ENCODE assay signal across 17 cellular contexts in the genomic region with DNA sequence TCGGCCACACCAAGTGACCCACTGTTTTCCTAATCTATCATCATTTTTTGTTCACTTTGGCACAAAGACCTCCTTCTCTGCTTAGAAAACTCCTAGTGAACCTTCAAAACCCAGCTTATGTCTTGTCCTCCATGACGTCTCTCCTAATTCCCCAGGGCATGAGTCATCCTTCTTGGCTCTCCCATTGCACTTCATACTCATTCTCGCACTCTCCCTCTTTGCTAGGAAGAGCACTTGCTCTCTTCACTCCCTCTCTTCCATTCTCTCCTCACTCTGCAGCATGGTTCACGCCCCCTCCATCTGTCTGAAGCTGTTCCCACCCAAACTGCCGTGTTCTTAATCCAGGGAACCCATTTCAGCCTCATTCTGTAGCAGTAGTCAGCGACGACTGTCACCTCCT.
DNase-seq lines count a peak whose midpoint lies in the region; ATAC-seq, FAIRE-seq and TF ChIP-seq lines count a peak whose summit lies in the region.
"Had no signal": no experiment of that assay in that cellular context is flagged by ENCODE, and none has a peak within 500 bp of the region (broad histone marks: within the 10 kb centered on the region; RNA-seq: fewer than 3 reads in every experiment).

No MANE protein-coding gene starts in this region.

- H2BK120ac ChIP-seq in neuronal stem cell (ENCODE audit: low read depth, low read length): no peak overlapping the region

- no peak overlapping the region for H3K23ac ChIP-seq in neuronal stem cell (ENCODE audit: low read depth, low read length, poor library complexity)

- H3K4me3 ChIP-seq in bronchial epithelial cell (ENCODE audit: low read depth, low read length) (no peak overlapping the region), neuronal stem cell (ENCODE audit: low read length in 2 of 2) (no peak overlapping the region), esophagus squamous epithelium (no peak overlapping the region)
- H3K4me3 ChIP-seq: Peyer's patch had no signal

- peak; percentile 80 for FAIRE-seq in bronchial epithelial cell (lab: Jason Lieb, UNC)
- FAIRE-seq: D721Med had no signal

- no peak for TF ChIP-seq CTCF in bronchial epithelial cell (IDR thresholded peaks at IDR 0.05; ENCODE audit: insufficient read depth, low read length, severe bottlenecking)
- TF ChIP-seq CTCF in esophagus squamous epithelium (IDR thresholded peaks at IDR 0.05): no peak

- H4K8ac ChIP-seq in neuronal stem cell (ENCODE audit: low read depth, low read length): no peak overlapping the region

- H3K14ac ChIP-seq in neuronal stem cell (ENCODE audit: low read length): no peak overlapping the region

- no peak overlapping the region for H2AK5ac ChIP-seq in neuronal stem cell (ENCODE audit: low read depth, low read length)

- no peak overlapping the region for H2BK5ac ChIP-seq in neuronal stem cell (ENCODE audit: low read length)

- no peak overlapping the region for H3K4ac ChIP-seq in neuronal stem cell (ENCODE audit: low read length)

- no CpG with 5 or more reads among the region's 7 CpGs for WGBS in neuronal stem cell (ENCODE audit: extremely low coverage in 2 of 2, insufficient read length in 2 of 2, insufficient replicate concordance in 1 of 2), 2 donors
- WGBS in esophagus squamous epithelium, 2 donors: 70 to 73% methylated on average over 7 of the region's 7 CpGs

- no peak overlapping the region for H2BK15ac ChIP-seq in neuronal stem cell (ENCODE audit: low read length)

- no peak overlapping the region for H4K91ac ChIP-seq in neuronal stem cell (ENCODE audit: low read depth, low read length, poor library complexity)

- TF ChIP-seq POLR2A in esophagus squamous epithelium (IDR thresholded peaks at IDR 0.05): no peak

- DNase-seq in Daoy (ENCODE audit: low read depth) (peak; percentile 43), LoVo (ENCODE audit: low spot score) (peak; percentile 2), bronchial epithelial cell (ENCODE audit: low read depth) (no peak), neuronal stem cell (ENCODE audit: low spot score) (no peak), esophagus squamous epithelium (lab: John Stamatoyannopoulos, UW) (no peak), NCI-H128 (lab: John Stamatoyannopoulos, UW; ENCODE audit: unreplicated experiment) (no peak)
- DNase-seq: BE2C; CD4-positive, alpha-beta memory T cell; H9; NCI-H1105; NCI-H187; NCI-H2171; NCI-H510A; Peyer's patch; SHP77 had no signal

- intact Hi-C loops in esophagus squamous epithelium (cut with DNase I): no loop called here

- H3K9ac ChIP-seq in neuronal stem cell (ENCODE audit: low read depth, low read length, poor library complexity): peak overlapping the region; percentile 50

- H3K27ac ChIP-seq in neuronal stem cell (replicated peaks; ENCODE audit: low read length) (no peak overlapping the region), esophagus squamous epithelium (no peak overlapping the region)
- H3K27ac ChIP-seq: Peyer's patch had no signal

- no peak for ATAC-seq in HG03108 (IDR thresholded peaks at IDR 0.05; ENCODE audit: unreplicated experiment)

- H2BK12ac ChIP-seq in neuronal stem cell (ENCODE audit: low read length): no peak overlapping the region

- no peak overlapping the region for H3K18ac ChIP-seq in neuronal stem cell (ENCODE audit: low read length)

- peaks cover 0 to 5% of the 10 kb centered on the region in 2 donors for H3K9me3 ChIP-seq in neuronal stem cell (replicated peaks in 1 of 2; ENCODE audit: control insufficient read depth in 2 of 2, insufficient read depth in 1 of 2, low read depth in 1 of 2, low read length in 2 of 2)
- H3K9me3 ChIP-seq in esophagus squamous epithelium: no peaks in the 10 kb centered on the region
- H3K9me3 ChIP-seq: BE2C, Peyer's patch had no signal

- H3K27me3 ChIP-seq in bronchial epithelial cell (ENCODE audit: control insufficient read depth, insufficient read depth, low read length): no peaks in the 10 kb centered on the region
- H3K27me3 ChIP-seq in neuronal stem cell (ENCODE audit: control insufficient read depth in 3 of 3, insufficient read depth in 3 of 3, low read depth in 1 of 3, low read length in 3 of 3): no peaks in the 10 kb centered on the region
- H3K27me3 ChIP-seq in esophagus squamous epithelium: no peaks in the 10 kb centered on the region
- H3K27me3 ChIP-seq: BE2C, Peyer's patch had no signal

- no peaks in the 10 kb centered on the region for H3K79me1 ChIP-seq in neuronal stem cell (ENCODE audit: low read depth, low read length)

- H3K4me2 ChIP-seq in neuronal stem cell (ENCODE audit: insufficient read depth, low read length, poor library complexity, severe bottlenecking): no peak overlapping the region

- no peak overlapping the region for H2AFZ ChIP-seq in neuronal stem cell (ENCODE audit: low read length)

- H3K4me1 ChIP-seq in neuronal stem cell (ENCODE audit: control insufficient read depth in 2 of 2, insufficient read depth in 1 of 2, low read depth in 1 of 2, low read length in 2 of 2) (peaks cover 5 to 8% of the 10 kb centered on the region in 2 donors), esophagus squamous epithelium (no peaks in the 10 kb centered on the region)
- H3K4me1 ChIP-seq: BE2C, Peyer's patch had no signal

- no peaks in the 10 kb centered on the region for H3K36me3 ChIP-seq in bronchial epithelial cell (ENCODE audit: control insufficient read depth, insufficient read depth, low read length)
- peaks cover 0 to 2% of the 10 kb centered on the region in 2 donors for H3K36me3 ChIP-seq in neuronal stem cell (replicated peaks in 1 of 2; ENCODE audit: control insufficient read depth in 2 of 2, insufficient read depth in 2 of 2, low read length in 2 of 2)
- no peaks in the 10 kb centered on the region for H3K36me3 ChIP-seq in esophagus squamous epithelium
- H3K36me3 ChIP-seq: BE2C, Peyer's patch had no signal

Comparison
In these comparisons a context has a peak if more than half of its experiments do, and no peak if none do; other contexts are left out.
1. DNase-seq: peak in Daoy (single experiment) and LoVo (single experiment); none in bronchial epithelial cell (single experiment), neuronal stem cell (single experiment), esophagus squamous epithelium (single experiment) and NCI-H128 (single experiment).